Comparison of ENCODE assay signal across 7 cellular contexts in genomic region chr14:90383126-90383730, GRCh38. TPM values are rescaled to one million over a fixed set of nuclear protein-coding genes. Genes with fewer than 3 reads are reported as not detected.
DNase-seq lines count a peak whose midpoint lies in the region; ATAC-seq, FAIRE-seq and TF ChIP-seq lines count a peak whose summit lies in the region.

No MANE protein-coding gene starts in this region.

- no peaks in the 10 kb centered on the region; the same call in none of the 2 replicates for H3K79me2 ChIP-seq in GM12878 (ENCODE audit: control insufficient read depth, insufficient read depth, low read length)

- ATAC-seq in GM18505 (IDR thresholded peaks at IDR 0.05; ENCODE audit: unreplicated experiment) (peak; percentile 97), HG02970 (IDR thresholded peaks at IDR 0.05; ENCODE audit: low FRiP score, unreplicated experiment) (peak; percentile 94), GM12878 (peak; percentile 96)

- no TSS peak for BruUV-seq in GM12878 (replicated peaks; lab: Mats Ljungman, UMichigan)

- H4K20me1 ChIP-seq in GM12878 (ENCODE audit: control insufficient read depth, insufficient read depth): no peaks in the 10 kb centered on the region

- H3K27me3 ChIP-seq in GM12878 (replicated peaks in 1 of 2; ENCODE audit: control insufficient read depth in 2 of 2, insufficient read depth in 2 of 2, low read length in 1 of 2) (no peaks in the 10 kb centered on the region), sigmoid colon (no peaks in the 10 kb centered on the region)

- peak overlapping the region; percentile 100 for H3K9ac ChIP-seq in GM12878 (ENCODE audit: control insufficient read depth, insufficient read depth, low read length)

- H2AFZ ChIP-seq in GM12878 (ENCODE audit: control insufficient read depth, low read depth, low read length): peak overlapping the region; percentile 86

- peak overlapping the region; percentile 82 for H3K4me3 ChIP-seq in GM12878
- peak overlapping the region; percentile 59 to 70 (median 64) for H3K4me3 ChIP-seq in sigmoid colon

- peak; percentile 96 for DNase-seq in NCI-H2029 (lab: John Stamatoyannopoulos, UW)
- DNase-seq in T1000 (lab: John Stamatoyannopoulos, UW): peak; percentile 96
- peak; percentile 98 for DNase-seq in GM12878 (ENCODE audit: low read depth, low spot score)
- peak; percentile 95 for DNase-seq in iPS DF 4.7 (ENCODE audit: extremely low read depth, low spot score)
- peak; percentile 100 for DNase-seq in sigmoid colon

- SMC1A ChIA-PET in GM12878 (lab: Charles Lee; ENCODE audit: uncharacterized antibody, unreplicated experiment): interaction anchor here (1.2 to 2.1 kb wide), 3 partner anchors 12 to 16 kb away, joined by 4 to 9 read pairs (median 8); no protein-coding TSS in a partner anchor

- H3K4me1 ChIP-seq in GM12878 (ENCODE audit: control insufficient read depth, insufficient read depth, low read length): peaks cover 7% of the 10 kb centered on the region
- H3K4me1 ChIP-seq in sigmoid colon: peaks cover 0 to 35% (median 33%) of the 10 kb centered on the region in 4 donors

- 2% methylated on average over 62 of the region's 62 CpGs for WGBS in GM12878 (ENCODE audit: insufficient coverage, insufficient replicate concordance, low lambda C conversion rate, missing lambda C conversion rate)
- WGBS in sigmoid colon, 2 donors: 0 to 1% methylated on average over 62 of the region's 62 CpGs

- TF ChIP-seq POLR2A in GM18505 (IDR thresholded peaks at IDR 0.05; ENCODE audit: borderline replicate concordance, extremely low read depth, insufficient read depth, insufficient read length): peak; percentile 94
- peak; percentile 91 for TF ChIP-seq POLR2A in GM12878 (IDR thresholded peaks at IDR 0.05; ENCODE audit: low read depth, low read length)
- TF ChIP-seq POLR2A in sigmoid colon (IDR thresholded peaks at IDR 0.05): peak; percentile 98

- H3K36me3 ChIP-seq in GM12878 (ENCODE audit: control insufficient read depth in 2 of 2, insufficient read depth in 2 of 2, low read length in 1 of 2) (no peaks in the 10 kb centered on the region), sigmoid colon (no peaks in the 10 kb centered on the region)

- TF ChIP-seq EP300 in GM12878 (IDR thresholded peaks at IDR 0.05; ENCODE audit: borderline replicate concordance in 1 of 2, control insufficient read depth in 1 of 2, low read depth in 2 of 2, low read length in 2 of 2): no peak
- peak in 1 of 4 donors; percentile 21 for TF ChIP-seq EP300 in sigmoid colon (IDR thresholded peaks at IDR 0.05)

- no peak for TF ChIP-seq RAD21 in GM12878 (IDR thresholded peaks at IDR 0.05; ENCODE audit: insufficient read depth, low read depth, low read length)

- RAD21 ChIA-PET in GM12878 (lab: Charles Lee; ENCODE audit: unreplicated experiment): interaction anchor here (0.6 to 1.3 kb wide), 4 partner anchors 12 to 269 kb away, joined by 3 to 4 read pairs (median 4); partner anchors contain the start of gene CALM1

- H3K4me2 ChIP-seq in GM12878 (ENCODE audit: control insufficient read depth, insufficient read depth): peak overlapping the region; percentile 99

- POLR2A ChIA-PET in GM12878 (lab: Charles Lee): interaction anchor here (0.6 to 5.8 kb wide), 3 partner anchors 13 to 779 kb away, joined by 3 to 43 read pairs (median 4); partner anchors contain the start of gene CALM1

- in situ Hi-C loops in GM12878 (cut with MboI): loop anchor here (25.0 kb wide), 1 partner anchor 1129 kb away; the partner anchor contains the start of gene PPP4R3A

- peak; percentile 97 for FAIRE-seq in GM12878 (lab: Jason Lieb, UNC)

- TF ChIP-seq CTCF in GM12878 (IDR thresholded peaks at IDR 0.05 in 2 of 3, conservative IDR thresholded peaks at IDR 0.05 in 1 of 3; ENCODE audit: control insufficient read depth in 2 of 3, extremely low read depth in 1 of 3, insufficient read depth in 1 of 3, low read depth in 3 of 3, low read length in 3 of 3) (no peak), sigmoid colon (IDR thresholded peaks at IDR 0.05) (no peak)

- peak overlapping the region; percentile 98 for H3K27ac ChIP-seq in GM12878 (ENCODE audit: control insufficient read depth, insufficient read depth)
- H3K27ac ChIP-seq in sigmoid colon: peak overlapping the region; percentile 93 to 99 (median 97)

- H3K9me3 ChIP-seq in GM12878 (replicated peaks; ENCODE audit: control insufficient read depth, insufficient read depth, low read length): no peaks in the 10 kb centered on the region
- H3K9me3 ChIP-seq in sigmoid colon: no peaks in the 10 kb centered on the region

- intact Hi-C loops in GM12878 (cut with micrococcal nuclease; ENCODE audit: unreplicated experiment) (loop anchor here (1.0 to 5.0 kb wide), 4 partner anchors 13 to 428 kb away; partner anchors contain the start of genes EFCAB11, NRDE2, PSMC1 and TDP1), sigmoid colon (cut with DNase I) (loop anchor here (1.0 to 10.0 kb wide), 7 partner anchors 13 to 1132 kb away; partner anchors contain the start of genes PPP4R3A and TTC7B)

- CTCF ChIA-PET in GM12878 (lab: Yijun Ruan, JAX): interaction anchor here (1.1 to 2.9 kb wide), 5 partner anchors 13 to 20 kb away, joined by 3 to 17 read pairs (median 6); partner anchors contain the start of gene CALM1

TF ChIP-seq in GM12878, 131 proteins besides CTCF, POLR2A, EP300 and RAD21 (continues in another document):
- TF ChIP-seq ZNF207 (IDR thresholded peaks at IDR 0.05; ENCODE audit: borderline replicate concordance) (peak; percentile 43; the same call in 1 of the 2 replicates), BCL11A (IDR thresholded peaks at IDR 0.05; ENCODE audit: low read depth, low read length) (peak; percentile 60), MYB (IDR thresholded peaks at IDR 0.05; ENCODE audit: borderline replicate concordance, low read depth, low read length) (peak; percentile 67; the same call in 1 of the 2 replicates), JUNB (IDR thresholded peaks at IDR 0.05) (peak; percentile 27; the same call in 1 of the 2 replicates), NR2F1 (conservative IDR thresholded peaks at IDR 0.05) (peak; percentile 69; the same call in 1 of the 2 replicates), NKRF (conservative IDR thresholded peaks at IDR 0.05) (0 out of 2 replicates have a peak, but pooled peaks have one; percentile 38)

RNA-seq across cellular contexts. Expression of gene CALM1, which starts 13.6 kb away (rescaled TPM):
- total RNA-seq in GM12878 (2013; cell fraction: nucleolus; rRNA removed): 75.0 and 87.9 TPM in 2 replicates
- 385 and 467 TPM in 2 replicates for total RNA-seq in GM12878 (2014; rRNA removed)
- 192 and 197 TPM in 2 replicates for total RNA-seq in GM12878 (2014; rRNA removed; fragmentation: Illumina TruSeq; extraction: Trizol)
- total RNA-seq in GM12878 (2021): 246 and 249 TPM in 2 replicates
- polyA plus RNA-seq in GM12878 (2011; ENCODE audit: low read depth): 106 TPM
- 219 and 309 TPM in 2 replicates for polyA plus RNA-seq in GM12878 (2011; rRNA removed)
- polyA plus RNA-seq in GM12878 (2011; cell fraction: cytosol; rRNA removed): 145 and 195 TPM in 2 replicates
- 159 and 182 TPM in 2 replicates for polyA plus RNA-seq in GM12878 (2011; cell fraction: nucleus; rRNA removed)
- 147 and 161 TPM in 2 replicates for polyA plus RNA-seq in GM12878 (2012)
- polyA plus RNA-seq in GM12878 (2014; fragmentation: Illumina TruSeq; extraction: Trizol): 420 and 491 TPM in 2 replicates
- polyA plus RNA-seq in GM12878 (2014; fragmentation: Nextera tagmentation; extraction: Ambion mirVana): 100 to 1,000 TPM; 110 to 175 TPM
- polyA plus RNA-seq in GM12878 (2014; rRNA removed): 273 and 290 TPM in 2 replicates
- 100 to 1,000 TPM; 679 to 729 TPM for polyA plus RNA-seq in GM12878 (2016; fragmentation: Nextera tagmentation; extraction: Ambion mirVana)
- polyA minus RNA-seq in GM12878 (2011; rRNA and poly(A)+ RNA removed): 122 and 209 TPM in 2 replicates
- polyA minus RNA-seq in GM12878 (2011; cell fraction: cytosol; rRNA and poly(A)+ RNA removed): 88.7 and 91.4 TPM in 2 replicates
- polyA minus RNA-seq in GM12878 (2011; cell fraction: nucleus; rRNA and poly(A)+ RNA removed): 101 and 180 TPM in 2 replicates
- 100 to 1,000 TPM; 647 to 889 (median 818) TPM for total RNA-seq in sigmoid colon
- polyA plus RNA-seq in sigmoid colon: 100 to 1,000 TPM; 404 to 722 (median 541) TPM

RNA-seq across cellular contexts. Expression of gene NRDE2, which starts 51.5 kb away (rescaled TPM):
- 36.9 and 41.7 TPM in 2 replicates for total RNA-seq in GM12878 (2013; cell fraction: nucleolus; rRNA removed)
- 14.3 and 14.8 TPM in 2 replicates for total RNA-seq in GM12878 (2014; rRNA removed)
- total RNA-seq in GM12878 (2014; rRNA removed; fragmentation: Illumina TruSeq; extraction: Trizol): 13.6 and 13.9 TPM in 2 replicates
- 21.0 and 21.3 TPM in 2 replicates for total RNA-seq in GM12878 (2021)
- polyA plus RNA-seq in GM12878 (2011; ENCODE audit: low read depth): 7.6 TPM
- polyA plus RNA-seq in GM12878 (2011; rRNA removed): 10.6 and 10.9 TPM in 2 replicates
- polyA plus RNA-seq in GM12878 (2011; cell fraction: cytosol; rRNA removed): 6.8 and 9.2 TPM in 2 replicates
- 15.6 and 18.8 TPM in 2 replicates for polyA plus RNA-seq in GM12878 (2011; cell fraction: nucleus; rRNA removed)
- polyA plus RNA-seq in GM12878 (2012): 5.6 and 8.7 TPM in 2 replicates
- 10.6 and 11.9 TPM in 2 replicates for polyA plus RNA-seq in GM12878 (2014; fragmentation: Illumina TruSeq; extraction: Trizol)
- 1 to 10 TPM; 8.3 to 8.4 TPM for polyA plus RNA-seq in GM12878 (2014; fragmentation: Nextera tagmentation; extraction: Ambion mirVana)
- 13.5 and 13.9 TPM in 2 replicates for polyA plus RNA-seq in GM12878 (2014; rRNA removed)
- polyA plus RNA-seq in GM12878 (2016; fragmentation: Nextera tagmentation; extraction: Ambion mirVana): 10 to 100 TPM; 14.7 to 15.2 TPM
- 14.6 and 17.6 TPM in 2 replicates for polyA minus RNA-seq in GM12878 (2011; rRNA and poly(A)+ RNA removed)
- polyA minus RNA-seq in GM12878 (2011; cell fraction: cytosol; rRNA and poly(A)+ RNA removed): 4.9 and 5.8 TPM in 2 replicates
- 10.9 and 21.0 TPM in 2 replicates for polyA minus RNA-seq in GM12878 (2011; cell fraction: nucleus; rRNA and poly(A)+ RNA removed)
- 10 to 100 TPM; 12.5 to 25.2 (median 14.8) TPM for total RNA-seq in sigmoid colon
- polyA plus RNA-seq in sigmoid colon: 10 to 100 TPM in 1 of 3 donors, 1 to 10 TPM in 2; 4.8 to 10.7 (median 5.3) TPM

Comparison
In these comparisons a context has a peak if more than half of its experiments do, and no peak if none do; other contexts are left out.
1. Peak in every context shown above with its lines: DNase-seq, ATAC-seq, H3K4me3 ChIP-seq and H3K27ac ChIP-seq.